8 cellular contexts compared by ENCODE assay signal in the genomic region with DNA sequence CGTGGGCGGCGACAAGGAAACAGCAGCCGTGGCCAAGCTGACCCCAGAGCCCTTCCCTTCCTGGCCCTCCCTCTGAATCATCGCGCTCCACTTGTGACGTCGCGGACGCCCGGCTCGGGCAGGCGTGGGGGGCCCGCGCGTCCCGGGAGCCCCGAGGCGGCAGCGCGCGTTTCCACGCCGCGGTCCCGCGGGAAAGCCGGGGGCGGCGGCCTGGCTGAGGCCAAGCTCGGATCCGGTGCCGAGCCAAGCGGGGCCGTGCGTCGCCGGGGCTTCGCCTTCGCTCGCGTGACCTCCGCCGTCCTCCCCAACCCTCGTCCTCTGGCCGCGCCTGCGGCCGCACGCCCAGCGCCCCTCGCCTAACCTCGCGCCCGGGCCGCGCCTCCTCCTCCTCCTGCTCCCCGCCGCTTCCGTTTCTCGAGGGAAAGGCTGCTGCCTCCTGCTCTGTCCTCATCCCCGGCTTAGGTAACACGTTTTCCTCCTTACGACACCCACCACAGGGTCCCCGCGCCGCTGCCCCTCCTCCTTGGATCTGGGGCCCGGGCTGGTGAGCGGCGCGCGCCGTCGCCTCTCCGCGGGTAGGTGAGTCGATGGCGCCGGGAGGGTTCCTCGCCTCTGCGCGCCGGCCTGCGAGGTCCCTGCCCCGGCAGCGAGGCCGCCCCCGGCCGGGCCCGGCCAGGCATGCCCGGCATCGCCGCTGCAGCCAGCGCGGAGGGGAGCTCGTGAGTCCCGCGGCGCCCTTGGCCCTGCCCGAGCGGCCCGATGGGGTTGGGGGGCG. TPM values are rescaled to one million over a fixed set of nuclear protein-coding genes. Genes with fewer than 3 reads are reported as not detected.
A peak's percentile ranks its signal among the peaks of the same experiment; 100 is the strongest.
DNase-seq lines count a peak whose midpoint lies in the region; ATAC-seq and TF ChIP-seq lines count a peak whose summit lies in the region.

A gene with protein sequence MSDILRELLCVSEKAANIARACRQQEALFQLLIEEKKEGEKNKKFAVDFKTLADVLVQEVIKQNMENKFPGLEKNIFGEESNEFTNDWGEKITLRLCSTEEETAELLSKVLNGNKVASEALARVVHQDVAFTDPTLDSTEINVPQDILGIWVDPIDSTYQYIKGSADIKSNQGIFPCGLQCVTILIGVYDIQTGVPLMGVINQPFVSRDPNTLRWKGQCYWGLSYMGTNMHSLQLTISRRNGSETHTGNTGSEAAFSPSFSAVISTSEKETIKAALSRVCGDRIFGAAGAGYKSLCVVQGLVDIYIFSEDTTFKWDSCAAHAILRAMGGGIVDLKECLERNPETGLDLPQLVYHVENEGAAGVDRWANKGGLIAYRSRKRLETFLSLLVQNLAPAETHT (plus strand): TSS at position 90 of the 775 bp plus-strand sequence. CDS start 16,514 bp downstream, outside the sequence.

- H3K4me1 ChIP-seq in NT2/D1 (ENCODE audit: insufficient read depth, insufficient read length), result no peaks in the 10 kb centered on the region
- peaks cover 13% of the 10 kb centered on the region for H3K4me1 ChIP-seq in mucosa of descending colon (ENCODE audit: low read depth)

- TF ChIP-seq POLR2A in erythroblast (IDR thresholded peaks at IDR 0.05; ENCODE audit: low read length), result peak; percentile 32

- peak within 1 kb of the TSS; percentile 88 for H3K9ac ChIP-seq in NT2/D1 (ENCODE audit: insufficient read length, low read depth)

- H3K9me3 ChIP-seq in NT2/D1 (ENCODE audit: insufficient read depth, low read length) (no peaks in the 10 kb centered on the region), mucosa of descending colon (no peaks in the 10 kb centered on the region)

- ATAC-seq in GM18907 (IDR thresholded peaks at IDR 0.05; ENCODE audit: unreplicated experiment), result peak; percentile 71
- peak; percentile 59 for ATAC-seq in HG03095 (IDR thresholded peaks at IDR 0.05; ENCODE audit: unreplicated experiment)
- ATAC-seq in mucosa of descending colon, result peak; percentile 90

- H3K27me3 ChIP-seq in BJ (ENCODE audit: control insufficient read depth, insufficient read depth, low read length) (no peaks in the 10 kb centered on the region), NT2/D1 (ENCODE audit: insufficient read depth, insufficient read length) (peaks cover 11% of the 10 kb centered on the region)

- intact Hi-C loops in mucosa of descending colon (cut with DNase I, micrococcal nuclease), result no loop called here

- H3K36me3 ChIP-seq in BJ (ENCODE audit: control insufficient read depth, insufficient read depth, low read length) (no peaks in the 10 kb centered on the region), NT2/D1 (ENCODE audit: insufficient read depth, insufficient read length, low read length) (no peaks in the 10 kb centered on the region), mucosa of descending colon (ENCODE audit: low read depth) (no peaks in the 10 kb centered on the region)

- H3K4me3 ChIP-seq in BJ (ENCODE audit: low read depth, low read length) (peak within 1 kb of the TSS; percentile 75), NT2/D1 (ENCODE audit: insufficient read length, low read depth) (peak within 1 kb of the TSS; percentile 65), mucosa of descending colon (peak within 1 kb of the TSS; percentile 57)

- TF ChIP-seq CTCF in BJ (IDR thresholded peaks at IDR 0.05; ENCODE audit: insufficient read depth, low read depth, low read length) (no peak), mucosa of descending colon (IDR thresholded peaks at IDR 0.05) (no peak)

- DNase-seq in BJ (ENCODE audit: low read depth), result no peak
- peak; percentile 23 for DNase-seq in NT2/D1 (ENCODE audit: low read depth, low spot score)
- peak; percentile 56 for DNase-seq in activated T-cell treated with anti-CD3 and anti-CD28 coated beads, Interleukin-2, amount 50 U/mL, for 1 hour
- peak; percentile 55 for DNase-seq in erythroblast (lab: John Stamatoyannopoulos, UW)
- DNase-seq in mucosa of descending colon, result peak; percentile 73 to 83 (median 81)
- peak; percentile 58 for DNase-seq in stromal cell of bone marrow (ENCODE audit: low read depth)

- CTCF ChIA-PET in BJ (lab: Yijun Ruan, JAX), result interaction anchor here (0.6 to 3.2 kb wide), 8 partner anchors 10 to 170 kb away, joined by 3 to 16 read pairs (median 3); a partner anchor contains a TSS

- POLR2A ChIA-PET in BJ (lab: Charles Lee), result interaction anchor here (0.7 kb wide), 1 partner anchor 176 kb away, joined by 5 read pairs; no protein-coding TSS in a partner anchor

RNA-seq across cellular contexts. Expression of the gene that starts here (rescaled TPM):
- 6.5 and 8.8 TPM in 2 replicates for polyA plus RNA-seq in BJ (2011; rRNA removed)
- 3.3 and 4.4 TPM in 2 replicates for polyA minus RNA-seq in BJ (2011; rRNA and poly(A)+ RNA removed)
- 10 to 100 TPM; 31.3 to 37.7 (median 36.3) TPM for total RNA-seq in mucosa of descending colon
